ENCODE assay signal across 8 cellular contexts in genomic region chr5:87411586-87412416, GRCh38. TPM values are rescaled to one million over a fixed set of nuclear protein-coding genes. Genes with fewer than 3 reads are reported as not detected.
DNase-seq lines count a peak whose midpoint lies in the region; ATAC-seq and TF ChIP-seq lines count a peak whose summit lies in the region.

No MANE protein-coding gene starts in this region.

- no TSS peak for BruUV-seq in IMR-90 (replicated peaks; lab: Mats Ljungman, UMichigan)

- no peaks in the 10 kb centered on the region for H3K9me1 ChIP-seq in IMR-90 (ENCODE audit: insufficient read depth, low read length)

- peak overlapping the region; percentile 88 for H2AK5ac ChIP-seq in IMR-90 (ENCODE audit: low read depth, low read length)

- H3F3A ChIP-seq in DOHH2 (ENCODE audit: control insufficient read depth, insufficient read depth), result peaks cover 2% of the 10 kb centered on the region; the same call in 1 of the 2 replicates

- peak overlapping the region; percentile 92 for H2AFZ ChIP-seq in IMR-90 (replicated peaks; ENCODE audit: low read length, poor library complexity)

- peaks cover 57% of the 10 kb centered on the region for H3K79me2 ChIP-seq in DOHH2 (ENCODE audit: control insufficient read depth, low read length)

- H3K9ac ChIP-seq in IMR-90 (ENCODE audit: low read depth, low read length), result peak overlapping the region; percentile 94

- H3K4me3 ChIP-seq in DOHH2 (ENCODE audit: low read length), result peak overlapping the region; percentile 97
- peak overlapping the region; percentile 81 for H3K4me3 ChIP-seq in IMR-90 (ENCODE audit: insufficient read depth, low read depth, low read length)
- peak overlapping the region; percentile 76 for H3K4me3 ChIP-seq in WI38 (ENCODE audit: low read depth, low read length)
- peak overlapping the region; percentile 86 to 90 (median 88) for H3K4me3 ChIP-seq in esophagus muscularis mucosa
- peak overlapping the region; percentile 87 to 93 for H3K4me3 ChIP-seq in vagina

- H3K18ac ChIP-seq in IMR-90 (ENCODE audit: low read depth, low read length), result peak overlapping the region; percentile 82; the same call in 1 of the 2 replicates

- DNase-seq in IMR-90 (peak; percentile 63), esophagus muscularis mucosa (ENCODE audit: extremely low spot score) (no peak), myocyte (ENCODE audit: low read depth) (peak; percentile 64), vagina (ENCODE audit: extremely low spot score in 2 of 2) (peak in 1 of 2 donors; percentile 89)

- peaks cover 18% of the 10 kb centered on the region for H3K4me1 ChIP-seq in DOHH2 (ENCODE audit: control insufficient read depth, low read length)
- no peaks in the 10 kb centered on the region for H3K4me1 ChIP-seq in IMR-90 (ENCODE audit: control insufficient read depth, insufficient read depth, low read length)
- peaks cover 19 to 26% (median 24%) of the 10 kb centered on the region in 4 donors for H3K4me1 ChIP-seq in esophagus muscularis mucosa
- H3K4me1 ChIP-seq in vagina, result peaks cover 21% of the 10 kb centered on the region

- ATAC-seq in GM21381 (IDR thresholded peaks at IDR 0.05; ENCODE audit: unreplicated experiment) (peak; percentile 2), IMR-90 (ENCODE audit: low read depth) (peak; percentile 21), GM21737 (IDR thresholded peaks at IDR 0.05; ENCODE audit: unreplicated experiment) (no peak)

- H4K91ac ChIP-seq in IMR-90 (ENCODE audit: insufficient read depth, low read depth, low read length), result peak overlapping the region; percentile 85

- in situ Hi-C loops in IMR-90 (cut with MboI; ENCODE audit: low sequenced_read_pairs), result loop anchor here (25.0 kb wide), 1 partner anchor 500 kb away; no protein-coding TSS in a partner anchor

- peak overlapping the region; percentile 95 for H3K23ac ChIP-seq in IMR-90 (ENCODE audit: low read depth, low read length)

- H3K9me2 ChIP-seq in DOHH2 (replicated peaks; ENCODE audit: control insufficient read depth, low read length), result no peaks in the 10 kb centered on the region

- H3K36me3 ChIP-seq in DOHH2 (ENCODE audit: control insufficient read depth, low read length), result peaks cover 56% of the 10 kb centered on the region
- H3K36me3 ChIP-seq in IMR-90 (ENCODE audit: control insufficient read depth, insufficient read depth, low read length), result peaks cover 2% of the 10 kb centered on the region
- peaks cover 8 to 40% (median 31%) of the 10 kb centered on the region in 4 donors for H3K36me3 ChIP-seq in esophagus muscularis mucosa
- peaks cover 0 to 22% of the 10 kb centered on the region in 2 donors for H3K36me3 ChIP-seq in vagina

- peak overlapping the region; percentile 78 for H2AK9ac ChIP-seq in IMR-90 (replicated peaks; ENCODE audit: low read depth, low read length, poor library complexity)

- peak overlapping the region; percentile 78 for H2BK120ac ChIP-seq in IMR-90 (ENCODE audit: low read depth, low read length)

- POLR2A ChIA-PET in IMR-90 (lab: Charles Lee; ENCODE audit: unreplicated experiment), result no interaction called here

- peak overlapping the region; percentile 18; the same call in 1 of the 2 replicates for H2BK20ac ChIP-seq in IMR-90 (ENCODE audit: low read depth, low read length)

- CTCF ChIA-PET in IMR-90 (lab: Yijun Ruan, JAX), result interaction anchor here (0.8 to 1.4 kb wide), 2 partner anchors 12 to 337 kb away, joined by 3 to 5 read pairs; no protein-coding TSS in a partner anchor

- TF ChIP-seq EP300 in esophagus muscularis mucosa (IDR thresholded peaks at IDR 0.05), result no peak

- intact Hi-C loops in IMR-90 (cut with micrococcal nuclease) (loop anchor here (2.0 kb wide), 1 partner anchor 17 kb away; no protein-coding TSS in a partner anchor), esophagus muscularis mucosa (cut with DNase I) (loop anchor here (5.0 kb wide), 1 partner anchor 144 kb away; the partner anchor contains the start of gene RASA1), vagina (cut with DNase I) (no loop called here)

- H3K27ac ChIP-seq in DOHH2 (ENCODE audit: low read depth, low read length) (peak overlapping the region; percentile 55), IMR-90 (ENCODE audit: insufficient read depth, low read length) (peak overlapping the region; percentile 89), esophagus muscularis mucosa (replicated peaks in 1 of 4) (peak overlapping the region; percentile 97 to 100 (median 98)), vagina (peak overlapping the region; percentile 96)

- TF ChIP-seq POLR2A in IMR-90 (IDR thresholded peaks at IDR 0.05; ENCODE audit: low read depth, low read length), result no peak
- TF ChIP-seq POLR2A in esophagus muscularis mucosa (IDR thresholded peaks at IDR 0.05; ENCODE audit: low read depth), result no peak
- no peak for TF ChIP-seq POLR2A in vagina (IDR thresholded peaks at IDR 0.05)

- peak overlapping the region; percentile 72 to 98 for H4K8ac ChIP-seq in IMR-90 (ENCODE audit: low read depth in 2 of 2, low read length in 2 of 2)

- peak overlapping the region; percentile 97 for H3K14ac ChIP-seq in IMR-90 (replicated peaks; ENCODE audit: low read depth, low read length)

- H3K56ac ChIP-seq in IMR-90 (ENCODE audit: extremely low read depth, insufficient read depth, low read length), result peak overlapping the region; percentile 71

- TF ChIP-seq RAD21 in IMR-90 (IDR thresholded peaks at IDR 0.05; ENCODE audit: low read length), result no peak

- peak overlapping the region; percentile 12; the same call in 1 of the 3 replicates for H2BK15ac ChIP-seq in IMR-90 (ENCODE audit: low read depth, low read length)

- TF ChIP-seq CTCF in DOHH2 (IDR thresholded peaks at IDR 0.05; ENCODE audit: low read depth, low read length, poor library complexity, severe bottlenecking), result no peak
- TF ChIP-seq CTCF in IMR-90 (conservative IDR thresholded peaks at IDR 0.05; ENCODE audit: low read depth, low read length), result no peak
- no peak for TF ChIP-seq CTCF in WI38 (IDR thresholded peaks at IDR 0.05; ENCODE audit: low read depth, low read length)
- no peak for TF ChIP-seq CTCF in esophagus muscularis mucosa (IDR thresholded peaks at IDR 0.05)
- TF ChIP-seq CTCF in vagina (IDR thresholded peaks at IDR 0.05), result no peak

- peak overlapping the region; percentile 91 for H4K5ac ChIP-seq in IMR-90 (ENCODE audit: low read depth, low read length)

- H2BK5ac ChIP-seq in IMR-90 (ENCODE audit: low read depth, low read length, poor library complexity, severe bottlenecking), result peak overlapping the region; percentile 84

- H3K4ac ChIP-seq in IMR-90 (ENCODE audit: low read depth, low read length), result peak overlapping the region; percentile 92

- peaks cover 3% of the 10 kb centered on the region; the same call in 1 of the 2 replicates for H4K20me1 ChIP-seq in DOHH2 (ENCODE audit: control insufficient read depth, insufficient read depth, low read depth, low read length)
- peaks cover 5% of the 10 kb centered on the region; the same call in 1 of the 2 replicates for H4K20me1 ChIP-seq in IMR-90 (ENCODE audit: insufficient read depth, low read length)

- peaks cover 15 to 30% of the 10 kb centered on the region in 2 experiments for H3K79me1 ChIP-seq in IMR-90 (ENCODE audit: low read depth in 1 of 2, low read length in 2 of 2)

- no peaks in the 10 kb centered on the region for H3K27me3 ChIP-seq in DOHH2 (ENCODE audit: control insufficient read depth, low read length)
- no peaks in the 10 kb centered on the region for H3K27me3 ChIP-seq in IMR-90 (ENCODE audit: control insufficient read depth, insufficient read depth, low read length)
- no peaks in the 10 kb centered on the region for H3K27me3 ChIP-seq in esophagus muscularis mucosa
- H3K27me3 ChIP-seq in vagina, result no peaks in the 10 kb centered on the region

- dilution Hi-C loops in IMR-90 (cut with HindIII; ENCODE audit: low sequenced_read_pairs, unreplicated experiment), result no loop called here

- no peaks in the 10 kb centered on the region for H3K9me3 ChIP-seq in DOHH2 (ENCODE audit: control insufficient read depth, insufficient read depth, low read length)
- no peaks in the 10 kb centered on the region for H3K9me3 ChIP-seq in IMR-90 (ENCODE audit: control insufficient read depth, insufficient read depth, low read length)
- no peaks in the 10 kb centered on the region for H3K9me3 ChIP-seq in esophagus muscularis mucosa
- no peaks in the 10 kb centered on the region for H3K9me3 ChIP-seq in vagina

- H3K4me2 ChIP-seq in DOHH2 (ENCODE audit: low read length) (peak overlapping the region; percentile 72), IMR-90 (ENCODE audit: low read depth, low read length) (peak overlapping the region; percentile 98)

- 0% methylated on average over 6 of the region's 18 CpGs; no CpG with 5 or more reads in 1 of the 2 experiments for WGBS in IMR-90 (ENCODE audit: extremely low coverage in 2 of 2, insufficient read length in 1 of 2), 2 experiments
- 2% methylated on average over 18 of the region's 18 CpGs for WGBS in esophagus muscularis mucosa

TF ChIP-seq in IMR-90, 13 proteins besides CTCF, POLR2A, EP300 and RAD21:
- TF ChIP-seq CHD1 (IDR thresholded peaks at IDR 0.05; ENCODE audit: low read depth, low read length) (peak; percentile 95; the same call in 1 of the 2 replicates), USF2 (IDR thresholded peaks at IDR 0.05; ENCODE audit: low read depth, low read length) (no peak)

RNA-seq across cellular contexts. Expression of gene CCNH, which starts 0.9 kb away (rescaled TPM):
- total RNA-seq in IMR-90 (2012; rRNA removed) (97.8 and 100 TPM in 2 replicates), esophagus muscularis mucosa (10 to 100 TPM; 33.0 to 98.0 (median 67.6) TPM), myocyte (46.2 and 56.7 TPM in 2 replicates), vagina (112 TPM)
- 36.0 and 37.4 TPM in 2 replicates for polyA plus RNA-seq in IMR-90 (2012; rRNA removed)
- polyA plus RNA-seq in IMR-90 (2012; cell fraction: cytosol; rRNA removed), result 22.5 and 31.2 TPM in 2 replicates
- polyA plus RNA-seq in IMR-90 (2012; cell fraction: nucleus; rRNA removed; ENCODE audit: low replicate concordance), result 24.1 and 64.0 TPM in 2 replicates
- 25.0 TPM for polyA plus RNA-seq in myocyte (2012)
